9 cellular contexts compared by ENCODE assay signal in the genomic region with DNA sequence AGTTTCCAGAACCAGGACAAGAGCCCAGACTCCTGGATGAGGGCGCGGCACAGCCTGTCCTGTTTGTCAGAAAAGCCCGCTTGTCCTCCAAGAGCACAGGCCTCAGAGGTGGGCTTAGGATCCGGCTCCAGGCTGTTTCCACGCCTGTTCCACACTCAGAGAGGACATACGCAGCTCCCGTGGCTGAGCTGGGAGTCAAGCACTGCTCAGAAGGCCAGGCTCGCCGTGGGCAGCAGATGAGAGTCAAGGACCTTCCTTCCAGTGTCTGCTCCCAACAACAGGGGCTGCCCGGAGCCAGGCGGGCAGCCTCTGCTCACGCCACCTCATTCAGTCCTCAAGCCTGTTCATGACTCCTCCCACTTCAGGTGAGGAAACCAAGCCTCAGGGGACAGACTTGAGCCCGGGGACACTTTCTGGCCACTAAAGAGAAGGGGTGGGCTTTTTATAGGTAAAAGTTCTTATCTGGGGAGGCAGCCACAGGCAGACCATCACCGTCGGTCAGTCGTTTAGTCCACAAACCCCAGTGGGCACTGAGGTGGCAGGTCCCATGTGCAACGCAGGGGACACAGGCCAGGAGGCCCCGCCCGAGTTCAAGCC. TPM values are rescaled to one million over a fixed set of nuclear protein-coding genes. Genes with fewer than 3 reads are reported as not detected.
A peak's percentile ranks its signal among the peaks of the same experiment; 100 is the strongest.
DNase-seq lines count a peak whose midpoint lies in the region; ATAC-seq and TF ChIP-seq lines count a peak whose summit lies in the region.
"Had no signal": no experiment of that assay in that cellular context is flagged by ENCODE, and none has a peak within 500 bp of the region (broad histone marks: within the 10 kb centered on the region; RNA-seq: fewer than 3 reads in every experiment).

No MANE protein-coding gene starts in this region.

- H3K9me3 Mint-ChIP-seq in activated naive CD4-positive, alpha-beta T cell treated with anti-CD3 and anti-CD28 coated beads, Interleukin-2, amount 50 U/mL, for 72 hours = no peaks in the 10 kb centered on the region
- H3K9me3 Mint-ChIP-seq in activated naive CD4-positive, alpha-beta T cell treated with anti-CD3 and anti-CD28 coated beads for 36 hours = no peaks in the 10 kb centered on the region
- no peaks in the 10 kb centered on the region for H3K9me3 Mint-ChIP-seq in nephron

- CTCF ChIA-PET in activated naive CD4-positive, alpha-beta T cell treated with anti-CD3 and anti-CD28 coated beads for 36 hours (lab: Charles Lee) = no interaction called here

- H3K4me1 Mint-ChIP-seq in activated naive CD4-positive, alpha-beta T cell treated with anti-CD3 and anti-CD28 coated beads for 36 hours (ENCODE audit: low read depth) = peaks cover 34% of the 10 kb centered on the region
- H3K4me1 Mint-ChIP-seq in nephron = peaks cover 41% of the 10 kb centered on the region

- peak overlapping the region; percentile 32 to 33 for H3K27ac Mint-ChIP-seq in activated naive CD4-positive, alpha-beta T cell treated with anti-CD3 and anti-CD28 coated beads, Interleukin-2, amount 50 U/mL, for 72 hours
- H3K27ac Mint-ChIP-seq in activated naive CD4-positive, alpha-beta T cell treated with anti-CD3 and anti-CD28 coated beads for 36 hours = no peak overlapping the region
- peak overlapping the region; percentile 82 to 96 (median 84) for H3K27ac Mint-ChIP-seq in nephron

- no peaks in the 10 kb centered on the region for H3K36me3 Mint-ChIP-seq in activated naive CD4-positive, alpha-beta T cell treated with anti-CD3 and anti-CD28 coated beads, Interleukin-2, amount 50 U/mL, for 72 hours
- H3K36me3 Mint-ChIP-seq in activated naive CD4-positive, alpha-beta T cell treated with anti-CD3 and anti-CD28 coated beads for 36 hours (ENCODE audit: low read depth) = no peaks in the 10 kb centered on the region
- no peaks in the 10 kb centered on the region for H3K36me3 Mint-ChIP-seq in nephron (ENCODE audit: low read depth)

- H3K27me3 Mint-ChIP-seq in activated naive CD4-positive, alpha-beta T cell treated with anti-CD3 and anti-CD28 coated beads for 36 hours (ENCODE audit: low read depth) = no peaks in the 10 kb centered on the region
- H3K27me3 Mint-ChIP-seq in nephron (ENCODE audit: low read depth) = no peaks in the 10 kb centered on the region

- intact Hi-C loops in activated naive CD4-positive, alpha-beta T cell treated with anti-CD3 and anti-CD28 coated beads for 36 hours (cut with micrococcal nuclease) = no loop called here
- intact Hi-C loops in vagina (cut with DNase I) = no loop called here

- H3K4me3 ChIP-seq in vagina = peak overlapping the region; percentile 46 to 90

- H3K27ac ChIP-seq in epithelial cell of prostate (peak overlapping the region; percentile 27), vagina (peak overlapping the region; percentile 99)

- TF ChIP-seq POLR2A in vagina (IDR thresholded peaks at IDR 0.05) = no peak

- no peak for ATAC-seq in activated naive CD4-positive, alpha-beta T cell treated with anti-CD3 and anti-CD28 coated beads, Interleukin-2, amount 50 U/mL, for 72 hours
- ATAC-seq in HG03280 (IDR thresholded peaks at IDR 0.05; ENCODE audit: unreplicated experiment) (no peak), omental fat pad (ENCODE audit: low FRiP score) (no peak)

- no peaks in the 10 kb centered on the region for H3K9me3 ChIP-seq in vagina

- H3K36me3 ChIP-seq in vagina = no peaks in the 10 kb centered on the region

- TF ChIP-seq CTCF in nephron (IDR thresholded peaks at IDR 0.05; ENCODE audit: unreplicated experiment in 3 of 3) (no peak), vagina (IDR thresholded peaks at IDR 0.05) (no peak), omental fat pad (IDR thresholded peaks at IDR 0.05) (no peak)

- DNase-seq in activated naive CD4-positive, alpha-beta T cell treated with anti-CD3 and anti-CD28 coated beads, Interleukin-2, amount 50 U/mL, for 72 hours (ENCODE audit: low spot score in 2 of 2) = no peak
- DNase-seq in activated naive CD4-positive, alpha-beta T cell treated with anti-CD3 and anti-CD28 coated beads for 36 hours = no peak
- DNase-seq in epithelial cell of prostate (ENCODE audit: low read depth, low spot score) = no peak
- peak in 1 of 2 donors; percentile 96 for DNase-seq in vagina (ENCODE audit: extremely low spot score in 2 of 2)
- no peak for DNase-seq in omental fat pad (ENCODE audit: low spot score)
- DNase-seq in activated T-cell treated with anti-CD3 and anti-CD28 coated beads, Interleukin-2, amount 50 U/mL, for 48 hours = no peak
- DNase-seq: NCI-H146 had no signal

- H3K4me3 Mint-ChIP-seq in activated naive CD4-positive, alpha-beta T cell treated with anti-CD3 and anti-CD28 coated beads for 36 hours = no peak overlapping the region
- H3K4me3 Mint-ChIP-seq in nephron = peak overlapping the region; percentile 44 to 77 (median 76)

- no peaks in the 10 kb centered on the region for H3K27me3 ChIP-seq in vagina

- H3K4me1 ChIP-seq in vagina = peaks cover 76% of the 10 kb centered on the region

RNA-seq across cellular contexts. Expression of a gene that starts 3.8 kb away (rescaled TPM):
- 10 to 100 TPM; 49.7 to 84.6 TPM for total RNA-seq in activated naive CD4-positive, alpha-beta T cell treated with anti-CD3 and anti-CD28 coated beads, Interleukin-2, amount 50 U/mL, for 72 hours
- 10 to 100 TPM; 61.2 to 63.9 TPM for total RNA-seq in activated naive CD4-positive, alpha-beta T cell treated with anti-CD3 and anti-CD28 coated beads for 36 hours
- total RNA-seq in vagina (174 TPM), omental fat pad (100 to 1,000 TPM; 125 to 212 (median 152) TPM)

RNA-seq across cellular contexts. Expression of a gene that starts 5.0 kb away (rescaled TPM):
- total RNA-seq in activated naive CD4-positive, alpha-beta T cell treated with anti-CD3 and anti-CD28 coated beads, Interleukin-2, amount 50 U/mL, for 72 hours = 1 to 10 TPM in 1 of 2 donors, under 1 TPM in 1; 0.89 to 1.4 TPM
- total RNA-seq in activated naive CD4-positive, alpha-beta T cell treated with anti-CD3 and anti-CD28 coated beads for 36 hours = under 1 TPM in 1 of 2 experiments, not detected in 1; 0.40 TPM
- total RNA-seq in vagina = not detected
- not detected for total RNA-seq in omental fat pad

RNA-seq across cellular contexts. Expression of a gene that starts 30.8 kb away (rescaled TPM):
- total RNA-seq in activated naive CD4-positive, alpha-beta T cell treated with anti-CD3 and anti-CD28 coated beads, Interleukin-2, amount 50 U/mL, for 72 hours = 100 to 1,000 TPM in 1 of 2 donors, 10 to 100 TPM in 1; 71.9 to 126 TPM
- 10 to 100 TPM; 83.7 to 93.8 TPM for total RNA-seq in activated naive CD4-positive, alpha-beta T cell treated with anti-CD3 and anti-CD28 coated beads for 36 hours
- total RNA-seq in vagina (34.9 TPM), omental fat pad (10 to 100 TPM; 25.0 to 44.9 (median 30.7) TPM)
